Comparison of ENCODE assay signal across 9 cellular contexts in genomic region chr10:50397312-50398140, GRCh38.
A peak's percentile ranks its signal among the peaks of the same experiment; 100 is the strongest.
DNase-seq lines count a peak whose midpoint lies in the region; ATAC-seq and TF ChIP-seq lines count a peak whose summit lies in the region.
"Had no signal": no experiment of that assay in that cellular context is flagged by ENCODE, and none has a peak within 500 bp of the region (broad histone marks: within the 10 kb centered on the region; RNA-seq: fewer than 3 reads in every experiment).

No MANE protein-coding gene starts in this region.

- no peak overlapping the region for H2BK12ac ChIP-seq in mesenchymal stem cell (ENCODE audit: low read length in 2 of 2)

- no peak overlapping the region for H3K14ac ChIP-seq in mesenchymal stem cell (ENCODE audit: low read length in 2 of 2)

- H2AFZ ChIP-seq in mesenchymal stem cell (ENCODE audit: low read depth, low read length): no peak overlapping the region

- H3K4me2 ChIP-seq in mesenchymal stem cell (ENCODE audit: low read length, poor library complexity, severe bottlenecking): no peak overlapping the region

- peak; percentile 18 for ATAC-seq in GM18870 (IDR thresholded peaks at IDR 0.05; ENCODE audit: unreplicated experiment)
- ATAC-seq in GM21786 (IDR thresholded peaks at IDR 0.05; ENCODE audit: unreplicated experiment): peak; percentile 32
- ATAC-seq in HG03575 (IDR thresholded peaks at IDR 0.05; ENCODE audit: extremely low read depth, insufficient number of reproducible peaks, low FRiP score, unreplicated experiment): peak; percentile 10

- H3K9me3 ChIP-seq in mesenchymal stem cell (ENCODE audit: control insufficient read depth, low read length): no peaks in the 10 kb centered on the region
- H3K9me3 ChIP-seq in WERI-Rb-1 (ENCODE audit: severe bottlenecking): no peaks in the 10 kb centered on the region

- no peak overlapping the region for H2AK5ac ChIP-seq in mesenchymal stem cell (ENCODE audit: low read length, severe bottlenecking)

- peaks cover 3% of the 10 kb centered on the region for H3K4me1 ChIP-seq in mesenchymal stem cell (ENCODE audit: control insufficient read depth, insufficient read depth, low read depth, low read length)

- no peak overlapping the region for H3K9ac ChIP-seq in mesenchymal stem cell (ENCODE audit: low read length)

- no peak overlapping the region for H4K8ac ChIP-seq in mesenchymal stem cell (ENCODE audit: low read length)

- no peak overlapping the region for H3K4me3 ChIP-seq in mesenchymal stem cell (ENCODE audit: insufficient read depth in 1 of 2, low read depth in 1 of 2, low read length in 2 of 2)
- H3K4me3 ChIP-seq in WERI-Rb-1 (ENCODE audit: low read depth, low read length): no peak overlapping the region

- no peak overlapping the region for H3K18ac ChIP-seq in mesenchymal stem cell (ENCODE audit: low read depth in 1 of 2, low read length in 2 of 2)

- WGBS in mesenchymal stem cell: 100% methylated on average over 1 of the region's 8 CpGs

- no peak for TF ChIP-seq CTCF in GM10266 (IDR thresholded peaks at IDR 0.05; ENCODE audit: control insufficient read depth, insufficient read depth, low read depth, missing control alignments)
- no peak for TF ChIP-seq CTCF in WERI-Rb-1 (IDR thresholded peaks at IDR 0.05; ENCODE audit: low read depth, low read length)

- H2BK5ac ChIP-seq in mesenchymal stem cell (ENCODE audit: low read depth, low read length, poor library complexity, severe bottlenecking): no peak overlapping the region

- H3K27ac ChIP-seq in mesenchymal stem cell (ENCODE audit: low read length, poor library complexity, severe bottlenecking) (no peak overlapping the region), WERI-Rb-1 (no peak overlapping the region)

- H3K27me3 ChIP-seq in mesenchymal stem cell (ENCODE audit: control insufficient read depth in 1 of 2, insufficient read depth in 1 of 2, low read length in 2 of 2): no peaks in the 10 kb centered on the region
- no peaks in the 10 kb centered on the region for H3K27me3 ChIP-seq in WERI-Rb-1 (ENCODE audit: insufficient read depth, low read depth, severe bottlenecking)

- no peak overlapping the region for H4K91ac ChIP-seq in mesenchymal stem cell (ENCODE audit: low read length)

- H2BK15ac ChIP-seq in mesenchymal stem cell (ENCODE audit: low read depth, poor library complexity, severe bottlenecking): no peak overlapping the region

- no peak overlapping the region for H3K4ac ChIP-seq in mesenchymal stem cell (ENCODE audit: low read depth in 1 of 2, low read length in 2 of 2)

- H2BK120ac ChIP-seq in mesenchymal stem cell (ENCODE audit: low read depth, low read length): no peak overlapping the region

- H3K79me1 ChIP-seq in mesenchymal stem cell (replicated peaks; ENCODE audit: low read length, poor library complexity, severe bottlenecking): peaks cover 11% of the 10 kb centered on the region

- DNase-seq in mesenchymal stem cell: peak; percentile 37
- no peak for DNase-seq in GM10266 (ENCODE audit: extremely low spot score)
- no peak for DNase-seq in SK-N-DZ (ENCODE audit: low spot score)
- DNase-seq in WERI-Rb-1: no peak
- DNase-seq: amygdala, MV-4-11 had no signal

- no peak overlapping the region for H3K23ac ChIP-seq in mesenchymal stem cell (ENCODE audit: low read length in 2 of 2)

- H3K36me3 ChIP-seq in mesenchymal stem cell (ENCODE audit: control insufficient read depth in 1 of 2, insufficient read depth in 2 of 2, low read depth in 1 of 2, low read length in 2 of 2) (no peaks in the 10 kb centered on the region), WERI-Rb-1 (no peaks in the 10 kb centered on the region)
